Comparison of ENCODE assay signal across 24 cellular contexts in genomic region chr5:8611067-8611466, GRCh38.
"Had no signal": no experiment of that assay in that cellular context is flagged by ENCODE, and none has a peak within 500 bp of the region (broad histone marks: within the 10 kb centered on the region; RNA-seq: fewer than 3 reads in every experiment).

No MANE protein-coding gene starts in this region.

- H3K27ac ChIP-seq: colonic mucosa, coronary artery, dorsolateral prefrontal cortex, epithelial cell of prostate, esophagus muscularis mucosa, esophagus squamous epithelium, foreskin keratinocyte, gastrocnemius medialis, gastroesophageal sphincter, heart left ventricle, heart right ventricle had no signal

- ATAC-seq: effector memory CD8-positive, alpha-beta T cell; esophagus mucosa; foreskin keratinocyte; gastrocnemius medialis; gastroesophageal sphincter; heart left ventricle; heart right ventricle had no signal

- H3K4me3 ChIP-seq: colonic mucosa, coronary artery, dorsolateral prefrontal cortex, esophagus muscularis mucosa, esophagus squamous epithelium, gastrocnemius medialis, gastroesophageal sphincter, heart left ventricle, heart right ventricle had no signal

- DNase-seq: colonic mucosa; cortex of kidney; dermis blood vessel endothelial cell; dorsolateral prefrontal cortex; effector CD4-positive, alpha-beta T cell; effector CD8-positive, alpha-beta T cell; effector memory CD4-positive, alpha-beta T cell; effector memory CD8-positive, alpha-beta T cell; endodermal cell; erythroblast; esophagus squamous epithelium; foreskin fibroblast; foreskin keratinocyte; foreskin melanocyte; gastrocnemius medialis; glutamatergic neuron; head of caudate nucleus; heart left ventricle; heart right ventricle had no signal

- H3K4me1 ChIP-seq: colonic mucosa, esophagus muscularis mucosa, esophagus squamous epithelium, foreskin keratinocyte, gastrocnemius medialis, gastroesophageal sphincter, heart left ventricle, heart right ventricle had no signal

- H3K36me3 ChIP-seq: colonic mucosa, esophagus muscularis mucosa, esophagus squamous epithelium, gastrocnemius medialis, gastroesophageal sphincter, heart left ventricle, heart right ventricle had no signal

- H3K9me3 ChIP-seq: colonic mucosa, esophagus muscularis mucosa, esophagus squamous epithelium, gastrocnemius medialis, gastroesophageal sphincter, heart left ventricle had no signal

- H3K27me3 ChIP-seq: colonic mucosa, esophagus muscularis mucosa, esophagus squamous epithelium, foreskin keratinocyte, gastrocnemius medialis, gastroesophageal sphincter, heart left ventricle, heart right ventricle had no signal
